ENCODE assay signal across 8 cellular contexts in genomic region chr6:33317668-33318425, GRCh38. TPM values are rescaled to one million over a fixed set of nuclear protein-coding genes. Genes with fewer than 3 reads are reported as not detected.
A peak's percentile ranks its signal among the peaks of the same experiment; 100 is the strongest.
DNase-seq lines count a peak whose midpoint lies in the region; ATAC-seq and TF ChIP-seq lines count a peak whose summit lies in the region.

ZBTB22 (minus strand) TSS chr6:33317744; CDS start chr6:33316916, 828 bp downstream.

- peak within 1 kb of the TSS; percentile 79 for H3K27ac ChIP-seq in DOHH2 (ENCODE audit: low read depth, low read length)

- H3K27ac Mint-ChIP-seq in nephron progenitor cell: peak within 1 kb of the TSS; percentile 97
- peak within 1 kb of the TSS; percentile 91 to 94 for H3K27ac Mint-ChIP-seq in stimulated activated naive CD8-positive, alpha-beta T cell treated with anti-CD3 and anti-CD28 coated beads, Interleukin-15, amount 100 ng/mL, for 72 hours

- H3K36me3 Mint-ChIP-seq in nephron progenitor cell (ENCODE audit: low read depth): peaks cover 28% of the 10 kb centered on the region

- H3K27me3 Mint-ChIP-seq in nephron progenitor cell (ENCODE audit: low read depth, poor library complexity): peaks cover 27% of the 10 kb centered on the region
- no peaks in the 10 kb centered on the region for H3K27me3 Mint-ChIP-seq in stimulated activated naive CD8-positive, alpha-beta T cell treated with anti-CD3 and anti-CD28 coated beads, Interleukin-15, amount 100 ng/mL, for 72 hours

- DNase-seq in H4 (ENCODE audit: low spot score) (peak; percentile 97), M059J (ENCODE audit: low read depth) (peak; percentile 100), SHP77 (lab: John Stamatoyannopoulos, UW) (peak; percentile 98 to 99), fibroblast of the aortic adventitia (ENCODE audit: low read depth) (peak; percentile 99), nephron progenitor cell (peak; percentile 99)
- DNase-seq in activated effector memory CD4-positive, alpha-beta T cell treated with anti-CD3 and anti-CD28 coated beads, Interleukin-2, amount 50 U/mL, for 16 hours: peak; percentile 98
- peak; percentile 94 for DNase-seq in stimulated activated naive CD8-positive, alpha-beta T cell treated with anti-CD3 and anti-CD28 coated beads, Interleukin-15, amount 100 ng/mL, for 72 hours

- H3K4me1 ChIP-seq in DOHH2 (ENCODE audit: control insufficient read depth, low read length): peaks cover 58% of the 10 kb centered on the region

- no peaks in the 10 kb centered on the region for H3K9me3 Mint-ChIP-seq in nephron progenitor cell
- no peaks in the 10 kb centered on the region for H3K9me3 Mint-ChIP-seq in stimulated activated naive CD8-positive, alpha-beta T cell treated with anti-CD3 and anti-CD28 coated beads, Interleukin-15, amount 100 ng/mL, for 72 hours

- TF ChIP-seq CTCF in DOHH2 (IDR thresholded peaks at IDR 0.05; ENCODE audit: low read depth, low read length, poor library complexity, severe bottlenecking) (no peak), fibroblast of the aortic adventitia (IDR thresholded peaks at IDR 0.05; ENCODE audit: insufficient read depth, low read length) (no peak), nephron progenitor cell (IDR thresholded peaks at IDR 0.05) (no peak)

- peaks cover 94% of the 10 kb centered on the region for H3K4me1 Mint-ChIP-seq in nephron progenitor cell
- peaks cover 75% of the 10 kb centered on the region for H3K4me1 Mint-ChIP-seq in stimulated activated naive CD8-positive, alpha-beta T cell treated with anti-CD3 and anti-CD28 coated beads, Interleukin-15, amount 100 ng/mL, for 72 hours

- H3F3A ChIP-seq in DOHH2 (ENCODE audit: control insufficient read depth, insufficient read depth): peaks cover 29% of the 10 kb centered on the region

- ATAC-seq in stimulated activated naive CD8-positive, alpha-beta T cell treated with anti-CD3 and anti-CD28 coated beads, Interleukin-15, amount 100 ng/mL, for 72 hours: peak; percentile 65

- no peaks in the 10 kb centered on the region for H3K27me3 ChIP-seq in DOHH2 (ENCODE audit: control insufficient read depth, low read length)

- H3K4me3 Mint-ChIP-seq in nephron progenitor cell: peak within 1 kb of the TSS; percentile 96
- H3K4me3 Mint-ChIP-seq in stimulated activated naive CD8-positive, alpha-beta T cell treated with anti-CD3 and anti-CD28 coated beads, Interleukin-15, amount 100 ng/mL, for 72 hours: peak within 1 kb of the TSS; percentile 94 to 99

- H3K79me2 ChIP-seq in DOHH2 (ENCODE audit: control insufficient read depth, low read length): peaks cover 63% of the 10 kb centered on the region

- H3K4me3 ChIP-seq in DOHH2 (ENCODE audit: low read length): peak within 1 kb of the TSS; percentile 82
- peak within 1 kb of the TSS; percentile 70 for H3K4me3 ChIP-seq in fibroblast of the aortic adventitia (ENCODE audit: low read depth, low read length)

- peaks cover 68% of the 10 kb centered on the region for H3K36me3 ChIP-seq in DOHH2 (ENCODE audit: control insufficient read depth, low read length)

- 0 out of 2 replicates have a peak, but pooled peaks cover 7% of the 10 kb centered on the region for H4K20me1 ChIP-seq in DOHH2 (ENCODE audit: control insufficient read depth, insufficient read depth, low read depth, low read length)

- no peaks in the 10 kb centered on the region for H3K9me3 ChIP-seq in DOHH2 (ENCODE audit: control insufficient read depth, insufficient read depth, low read length)

- peak within 1 kb of the TSS; percentile 90 for H3K4me2 ChIP-seq in DOHH2 (ENCODE audit: low read length)

- no peaks in the 10 kb centered on the region for H3K9me2 ChIP-seq in DOHH2 (replicated peaks; ENCODE audit: control insufficient read depth, low read length)

RNA-seq across cellular contexts. Expression of gene ZBTB22, which starts in this region (rescaled TPM):
- 7.9 and 11.3 TPM in 2 replicates for total RNA-seq in H4 (2014; rRNA removed; shearing (Covaris generic))
- 13.8 and 18.0 TPM in 2 replicates for total RNA-seq in M059J (2014; rRNA removed; shearing (Covaris generic))
- 9.0 and 12.8 TPM in 2 replicates for total RNA-seq in fibroblast of the aortic adventitia (ENCODE audit: low replicate concordance)

Comparison
In these comparisons a context has a peak if more than half of its experiments do, and no peak if none do; other contexts are left out.
1. Peak in every context shown above with its lines: DNase-seq, ATAC-seq, H3K4me3 ChIP-seq and H3K27ac ChIP-seq.